In the genomic region with DNA sequence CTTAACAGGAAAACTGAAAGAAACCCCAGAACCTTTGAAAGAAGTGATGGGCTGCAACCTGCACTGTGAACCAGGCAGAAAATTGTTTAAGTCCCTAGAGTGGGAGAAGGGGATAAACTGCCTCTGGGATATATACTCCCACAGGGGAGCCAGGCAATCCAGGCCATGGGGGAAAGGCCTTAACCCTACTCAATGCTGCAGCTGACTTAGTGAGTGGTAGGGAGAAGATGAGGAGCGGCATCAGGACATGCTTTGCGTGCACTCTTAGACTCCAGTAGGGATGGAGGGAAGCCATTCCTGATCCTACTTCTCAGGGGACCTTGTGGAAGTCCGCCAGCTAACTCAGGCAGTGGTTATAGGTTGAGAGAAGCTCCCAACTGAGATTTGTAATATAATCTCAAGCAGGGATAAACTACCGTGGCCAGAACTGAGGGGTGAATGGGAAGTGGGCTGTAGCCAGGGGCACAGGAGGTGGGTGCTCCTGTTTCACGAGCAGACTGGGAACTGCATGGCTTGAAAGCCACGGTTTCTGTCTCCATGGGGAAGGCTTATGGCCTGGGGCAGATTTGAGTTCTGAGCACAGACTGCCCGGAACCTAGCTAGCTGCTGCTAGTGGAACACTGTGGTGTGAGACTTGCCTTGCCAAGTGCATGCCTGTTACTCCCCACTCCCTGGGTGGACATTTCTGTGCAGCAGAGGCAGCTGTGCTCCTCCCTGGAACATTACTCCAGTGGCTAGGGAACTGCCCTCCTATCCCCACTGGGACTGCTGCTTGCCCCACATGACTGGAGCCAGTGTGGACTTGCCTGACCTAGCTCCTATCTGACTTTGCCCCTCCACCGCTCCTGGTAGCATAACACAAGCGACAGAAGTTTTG, we compare ENCODE assay signal across 30 cellular contexts.
DNase-seq lines count a peak whose midpoint lies in the region; ATAC-seq, FAIRE-seq and TF ChIP-seq lines count a peak whose summit lies in the region.
"Had no signal": no experiment of that assay in that cellular context is flagged by ENCODE, and none has a peak within 500 bp of the region (broad histone marks: within the 10 kb centered on the region; RNA-seq: fewer than 3 reads in every experiment).

No MANE protein-coding gene starts in this region.

- H3K27ac Mint-ChIP-seq in activated CD4-positive, alpha-beta T cell treated with anti-CD3 and anti-CD28 coated beads, Interleukin-2, amount 10 ng/mL, durations not matched to agents 24 days and 14 days = no peak overlapping the region
- H3K27ac Mint-ChIP-seq: activated CD4-positive, alpha-beta memory T cell treated with anti-CD3 and anti-CD28 coated beads for 36 hours; activated naive CD4-positive, alpha-beta T cell treated with anti-CD3 and anti-CD28 coated beads for 36 hours; activated T-helper 1 cell treated with anti-CD3 and anti-CD28 coated beads, Interleukin-12 subunit alpha, Interleukin-12 subunit beta, Interleukin-2, Interleukin-4 antibody, amounts not matched to agents 30 ng/mL and 10 ng/mL and 1 ng/mL, durations not matched to agents 14 hours and 24 hours and 36 hours; endodermal cell had no signal

- H3K27me3 ChIP-seq in BLaER1 = no peaks in the 10 kb centered on the region
- H3K27me3 ChIP-seq in pancreas = no peaks in the 10 kb centered on the region
- H3K27me3 ChIP-seq: adrenal gland, body of pancreas, esophagus muscularis mucosa, foreskin keratinocyte, sigmoid colon, upper lobe of left lung had no signal

- peaks cover 23% of the 10 kb centered on the region for H3K4me1 ChIP-seq in BLaER1
- peaks cover 56% of the 10 kb centered on the region for H3K4me1 ChIP-seq in OCI-LY7 (ENCODE audit: insufficient read depth, low read length, poor library complexity, severe bottlenecking)
- no peaks in the 10 kb centered on the region for H3K4me1 ChIP-seq in pancreas
- H3K4me1 ChIP-seq: adrenal gland, body of pancreas, esophagus muscularis mucosa, psoas muscle, sigmoid colon, upper lobe of left lung had no signal

- ATAC-seq in GM18502 (IDR thresholded peaks at IDR 0.05; ENCODE audit: poor library complexity, unreplicated experiment) (no peak), pancreas (no peak)
- ATAC-seq: psoas muscle had no signal

- H3K9me2 ChIP-seq in OCI-LY7 (ENCODE audit: insufficient read depth, low read length) = no peaks in the 10 kb centered on the region

- no peak for TF ChIP-seq POLR2A in GM12892 (IDR thresholded peaks at IDR 0.05; ENCODE audit: low read depth, low read length)

- no peaks in the 10 kb centered on the region for H3K79me2 ChIP-seq in OCI-LY7 (ENCODE audit: insufficient read depth, low read depth, low read length)

- H4K20me1 ChIP-seq in BLaER1 (no peaks in the 10 kb centered on the region), OCI-LY7 (ENCODE audit: insufficient read depth, low read length) (no peaks in the 10 kb centered on the region)

- peak overlapping the region; percentile 23; the same call in 1 of the 2 replicates for H3K4me2 ChIP-seq in BLaER1
- peak overlapping the region; percentile 61 for H3K4me2 ChIP-seq in OCI-LY7 (ENCODE audit: low read length)

- H3K4me3 Mint-ChIP-seq in activated CD4-positive, alpha-beta T cell treated with anti-CD3 and anti-CD28 coated beads, Interleukin-2, amount 10 ng/mL, durations not matched to agents 24 days and 14 days = no peak overlapping the region
- H3K4me3 Mint-ChIP-seq: activated CD4-positive, alpha-beta memory T cell treated with anti-CD3 and anti-CD28 coated beads for 36 hours; activated naive CD4-positive, alpha-beta T cell treated with anti-CD3 and anti-CD28 coated beads for 36 hours; activated T-helper 1 cell treated with anti-CD3 and anti-CD28 coated beads, Interleukin-12 subunit alpha, Interleukin-12 subunit beta, Interleukin-2, Interleukin-4 antibody, amounts not matched to agents 30 ng/mL and 10 ng/mL and 1 ng/mL, durations not matched to agents 14 hours and 24 hours and 36 hours; endodermal cell had no signal

- WGBS in pancreas, 2 donors = 86 to 90% methylated on average over 9 of the region's 9 CpGs

- intact Hi-C loops in OCI-LY7 (cut with micrococcal nuclease; ENCODE audit: unreplicated experiment) = loop anchor here (2.0 to 5.0 kb wide), 3 partner anchors 109 to 158 kb away; a partner anchor contains a TSS
- intact Hi-C loops in pancreas (cut with DNase I) = no loop called here
- intact Hi-C loops in activated CD4-positive, alpha-beta T cell treated with anti-CD3 and anti-CD28 coated beads, Interleukin-2, amount 10 ng/mL, durations not matched to agents 24 days and 14 days (cut with micrococcal nuclease) = no loop called here

- FAIRE-seq in GM12892 (lab: Jason Lieb, UNC) (peak; percentile 62), pancreas (lab: Jason Lieb, UNC) (no peak)
- FAIRE-seq: G401.6, TTC549 had no signal

- H3K4me1 Mint-ChIP-seq in activated CD4-positive, alpha-beta T cell treated with anti-CD3 and anti-CD28 coated beads, Interleukin-2, amount 10 ng/mL, durations not matched to agents 24 days and 14 days = no peaks in the 10 kb centered on the region

- BruUV-seq in OCI-LY7 (replicated peaks; lab: Mats Ljungman, UMichigan) = no TSS peak

- H3K9me3 ChIP-seq in BLaER1 (no peaks in the 10 kb centered on the region), OCI-LY7 (ENCODE audit: low read length) (peaks cover 24% of the 10 kb centered on the region; the same call in 1 of the 2 replicates), pancreas (no peaks in the 10 kb centered on the region)
- H3K9me3 ChIP-seq: adrenal gland, body of pancreas, sigmoid colon had no signal

- H3K27ac ChIP-seq in BLaER1 (no peak overlapping the region), OCI-LY7 (ENCODE audit: low read depth, low read length, poor library complexity, severe bottlenecking) (peak overlapping the region; percentile 92), pancreas (no peak overlapping the region)
- H3K27ac ChIP-seq: adrenal gland, body of pancreas, esophagus muscularis mucosa, foreskin keratinocyte, GM23248, left ventricle myocardium inferior, psoas muscle, sigmoid colon, upper lobe of left lung had no signal

- POLR2A ChIA-PET in OCI-LY7 (lab: Charles Lee) = interaction anchor here (0.6 to 2.1 kb wide), 6 partner anchors 9 to 549 kb away, joined by 3 to 6 read pairs (median 3); no protein-coding TSS in a partner anchor

- H3K36me3 ChIP-seq in BLaER1 = no peaks in the 10 kb centered on the region
- H3K36me3 ChIP-seq in OCI-LY7 (ENCODE audit: insufficient read depth, low read length) = peaks cover 5% of the 10 kb centered on the region; the same call in 1 of the 2 replicates
- no peaks in the 10 kb centered on the region for H3K36me3 ChIP-seq in pancreas
- H3K36me3 ChIP-seq: adrenal gland, esophagus muscularis mucosa, left ventricle myocardium inferior, sigmoid colon, upper lobe of left lung had no signal

- CTCF ChIA-PET in OCI-LY7 (lab: Charles Lee; ENCODE audit: unreplicated experiment) = interaction anchor here (0.5 to 1.6 kb wide), 3 partner anchors 15 to 160 kb away, joined by 3 to 4 read pairs (median 3); no protein-coding TSS in a partner anchor

- peak overlapping the region; percentile 90 for H2AFZ ChIP-seq in OCI-LY7 (ENCODE audit: low read length)
- H2AFZ ChIP-seq: GM23248 had no signal

- peaks cover 9% of the 10 kb centered on the region for H3K27me3 Mint-ChIP-seq in activated CD4-positive, alpha-beta T cell treated with anti-CD3 and anti-CD28 coated beads, Interleukin-2, amount 10 ng/mL, durations not matched to agents 24 days and 14 days

- H3K9ac ChIP-seq in BLaER1 = no peak overlapping the region
- H3K9ac ChIP-seq: GM23248 had no signal

- H3K4me3 ChIP-seq in BLaER1 (no peak overlapping the region), OCI-LY7 (ENCODE audit: low read depth, low read length, poor library complexity, severe bottlenecking) (peak overlapping the region; percentile 27), pancreas (no peak overlapping the region)
- H3K4me3 ChIP-seq: adrenal gland, body of pancreas, esophagus muscularis mucosa, GM23248, left ventricle myocardium inferior, psoas muscle, sigmoid colon, upper lobe of left lung had no signal

- DNase-seq in GM12892 (ENCODE audit: insufficient read length) = no peak
- DNase-seq in OCI-LY7 (ENCODE audit: low spot score) = peak; percentile 12
- peak; percentile 0 for DNase-seq in iPS-NIHi11 (ENCODE audit: low spot score)
- no peak for DNase-seq in pancreas
- DNase-seq in medulla oblongata (ENCODE audit: extremely low spot score) = no peak
- DNase-seq in activated CD4-positive, alpha-beta T cell treated with anti-CD3 and anti-CD28 coated beads, Interleukin-2, amount 10 ng/mL, durations not matched to agents 24 days and 14 days = no peak
- DNase-seq: activated CD4-positive, alpha-beta memory T cell treated with anti-CD3 and anti-CD28 coated beads for 36 hours; activated CD8-positive, alpha-beta memory T cell treated with anti-CD3 and anti-CD28 coated beads, Interleukin-2, amount 50 U/mL, for 4 hours; activated naive CD4-positive, alpha-beta T cell treated with anti-CD3 and anti-CD28 coated beads for 36 hours; C1 segment of cervical spinal cord; cerebellar nuclear complex; dermis blood vessel endothelial cell; endodermal cell; foreskin keratinocyte; GM23248; NCI-H1417 treated with DMSO at 0.1 percent for 48 hours; NCI-H526 treated with DMSO at 0.1 percent for 48 hours; sigmoid colon; stimulated activated CD4-positive, alpha-beta T cell treated with anti-CD3 and anti-CD28 coated beads, Interleukin-4, amount 100 ng/mL, for 4 hours; upper lobe of left lung had no signal

- no peaks in the 10 kb centered on the region for H3K36me3 Mint-ChIP-seq in activated CD4-positive, alpha-beta T cell treated with anti-CD3 and anti-CD28 coated beads, Interleukin-2, amount 10 ng/mL, durations not matched to agents 24 days and 14 days (ENCODE audit: low read depth)

- H3K9me3 Mint-ChIP-seq in activated CD4-positive, alpha-beta T cell treated with anti-CD3 and anti-CD28 coated beads, Interleukin-2, amount 10 ng/mL, durations not matched to agents 24 days and 14 days = no peaks in the 10 kb centered on the region

- TF ChIP-seq CTCF in OCI-LY7 (conservative IDR thresholded peaks at IDR 0.05; ENCODE audit: low read length) = no peak
- TF ChIP-seq CTCF in pancreas (IDR thresholded peaks at IDR 0.05) = no peak

Comparison
In these comparisons a context has a peak if more than half of its experiments do, and no peak if none do; other contexts are left out.
1. DNase-seq: peak in OCI-LY7 (single experiment) and iPS-NIHi11 (single experiment); none in GM12892 (single experiment), pancreas (0 of 6), medulla oblongata (single experiment) and activated CD4-positive, alpha-beta T cell treated with anti-CD3 and anti-CD28 coated beads, Interleukin-2, amount 10 ng/mL, durations not matched to agents 24 days and 14 days (single experiment).